Comparison of ENCODE assay signal across 1 cellular context in genomic region chr6:33126101-33126714, GRCh38.
TF ChIP-seq lines count a peak whose summit lies in the region.

No MANE protein-coding gene starts in this region.

TF ChIP-seq in GM23338, 12 proteins besides CTCF, POLR2A, EP300 and RAD21 (continued from another document):
- TF ChIP-seq REST (IDR thresholded peaks at IDR 0.05; ENCODE audit: unreplicated experiment), result no peak
